ENCODE assay signal across 2 cellular contexts in genomic region chr17:49506282-49506681, GRCh38.
A peak's percentile ranks its signal among the peaks of the same experiment; 100 is the strongest.
TF ChIP-seq lines count a peak whose summit lies in the region.

No MANE protein-coding gene starts in this region.

TF ChIP-seq in WTC11, 78 proteins besides CTCF, POLR2A, EP300 and RAD21 (continues in another document):
- TF ChIP-seq, protein P1, sequence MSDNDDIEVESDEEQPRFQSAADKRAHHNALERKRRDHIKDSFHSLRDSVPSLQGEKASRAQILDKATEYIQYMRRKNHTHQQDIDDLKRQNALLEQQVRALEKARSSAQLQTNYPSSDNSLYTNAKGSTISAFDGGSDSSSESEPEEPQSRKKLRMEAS (CRISPR knock-in tag; IDR thresholded peaks at IDR 0.05), result no peak
- TF ChIP-seq FOXP1 (CRISPR knock-in tag; IDR thresholded peaks at IDR 0.05; ENCODE audit: borderline replicate concordance) (0 out of 2 replicates have a peak, but pooled peaks have one; percentile 49), NR2C2 (CRISPR knock-in tag; IDR thresholded peaks at IDR 0.05) (no peak), TCF7 (CRISPR knock-in tag; IDR thresholded peaks at IDR 0.05; ENCODE audit: low read depth) (peak; percentile 59; the same call in 1 of the 2 replicates), TP53 (CRISPR knock-in tag; IDR thresholded peaks at IDR 0.05) (no peak), ESRRA (CRISPR knock-in tag; IDR thresholded peaks at IDR 0.05; ENCODE audit: borderline replicate concordance) (peak; percentile 65; the same call in 1 of the 2 replicates), ZNF396 (CRISPR knock-in tag; IDR thresholded peaks at IDR 0.05; ENCODE audit: borderline replicate concordance) (no peak), ZNF317 (CRISPR knock-in tag; IDR thresholded peaks at IDR 0.05; ENCODE audit: borderline replicate concordance, low read depth) (no peak), PRDM15 (CRISPR knock-in tag; IDR thresholded peaks at IDR 0.05) (peak; percentile 39; the same call in 1 of the 2 replicates), IRF2 (CRISPR knock-in tag; IDR thresholded peaks at IDR 0.05; ENCODE audit: borderline replicate concordance, low read depth) (no peak), FOXJ3 (CRISPR knock-in tag; IDR thresholded peaks at IDR 0.05; ENCODE audit: borderline replicate concordance) (no peak), ZNF121 (CRISPR knock-in tag; IDR thresholded peaks at IDR 0.05) (no peak), ZNF138 (CRISPR knock-in tag; conservative IDR thresholded peaks at IDR 0.05) (no peak)
- TF ChIP-seq, protein P2, sequence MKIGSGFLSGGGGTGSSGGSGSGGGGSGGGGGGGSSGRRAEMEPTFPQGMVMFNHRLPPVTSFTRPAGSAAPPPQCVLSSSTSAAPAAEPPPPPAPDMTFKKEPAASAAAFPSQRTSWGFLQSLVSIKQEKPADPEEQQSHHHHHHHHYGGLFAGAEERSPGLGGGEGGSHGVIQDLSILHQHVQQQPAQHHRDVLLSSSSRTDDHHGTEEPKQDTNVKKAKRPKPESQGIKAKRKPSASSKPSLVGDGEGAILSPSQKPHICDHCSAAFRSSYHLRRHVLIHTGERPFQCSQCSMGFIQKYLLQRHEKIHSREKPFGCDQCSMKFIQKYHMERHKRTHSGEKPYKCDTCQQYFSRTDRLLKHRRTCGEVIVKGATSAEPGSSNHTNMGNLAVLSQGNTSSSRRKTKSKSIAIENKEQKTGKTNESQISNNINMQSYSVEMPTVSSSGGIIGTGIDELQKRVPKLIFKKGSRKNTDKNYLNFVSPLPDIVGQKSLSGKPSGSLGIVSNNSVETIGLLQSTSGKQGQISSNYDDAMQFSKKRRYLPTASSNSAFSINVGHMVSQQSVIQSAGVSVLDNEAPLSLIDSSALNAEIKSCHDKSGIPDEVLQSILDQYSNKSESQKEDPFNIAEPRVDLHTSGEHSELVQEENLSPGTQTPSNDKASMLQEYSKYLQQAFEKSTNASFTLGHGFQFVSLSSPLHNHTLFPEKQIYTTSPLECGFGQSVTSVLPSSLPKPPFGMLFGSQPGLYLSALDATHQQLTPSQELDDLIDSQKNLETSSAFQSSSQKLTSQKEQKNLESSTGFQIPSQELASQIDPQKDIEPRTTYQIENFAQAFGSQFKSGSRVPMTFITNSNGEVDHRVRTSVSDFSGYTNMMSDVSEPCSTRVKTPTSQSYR (CRISPR knock-in tag; IDR thresholded peaks at IDR 0.05), result no peak
- TF ChIP-seq, protein P3, sequence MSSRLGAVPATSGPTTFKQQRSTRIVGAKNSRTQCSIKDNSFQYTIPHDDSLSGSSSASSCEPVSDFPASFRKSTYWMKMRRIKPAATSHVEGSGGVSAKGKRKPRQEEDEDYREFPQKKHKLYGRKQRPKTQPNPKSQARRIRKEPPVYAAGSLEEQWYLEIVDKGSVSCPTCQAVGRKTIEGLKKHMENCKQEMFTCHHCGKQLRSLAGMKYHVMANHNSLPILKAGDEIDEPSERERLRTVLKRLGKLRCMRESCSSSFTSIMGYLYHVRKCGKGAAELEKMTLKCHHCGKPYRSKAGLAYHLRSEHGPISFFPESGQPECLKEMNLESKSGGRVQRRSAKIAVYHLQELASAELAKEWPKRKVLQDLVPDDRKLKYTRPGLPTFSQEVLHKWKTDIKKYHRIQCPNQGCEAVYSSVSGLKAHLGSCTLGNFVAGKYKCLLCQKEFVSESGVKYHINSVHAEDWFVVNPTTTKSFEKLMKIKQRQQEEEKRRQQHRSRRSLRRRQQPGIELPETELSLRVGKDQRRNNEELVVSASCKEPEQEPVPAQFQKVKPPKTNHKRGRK (CRISPR knock-in tag; IDR thresholded peaks at IDR 0.05; ENCODE audit: borderline replicate concordance), result no peak
- TF ChIP-seq, protein P4, sequence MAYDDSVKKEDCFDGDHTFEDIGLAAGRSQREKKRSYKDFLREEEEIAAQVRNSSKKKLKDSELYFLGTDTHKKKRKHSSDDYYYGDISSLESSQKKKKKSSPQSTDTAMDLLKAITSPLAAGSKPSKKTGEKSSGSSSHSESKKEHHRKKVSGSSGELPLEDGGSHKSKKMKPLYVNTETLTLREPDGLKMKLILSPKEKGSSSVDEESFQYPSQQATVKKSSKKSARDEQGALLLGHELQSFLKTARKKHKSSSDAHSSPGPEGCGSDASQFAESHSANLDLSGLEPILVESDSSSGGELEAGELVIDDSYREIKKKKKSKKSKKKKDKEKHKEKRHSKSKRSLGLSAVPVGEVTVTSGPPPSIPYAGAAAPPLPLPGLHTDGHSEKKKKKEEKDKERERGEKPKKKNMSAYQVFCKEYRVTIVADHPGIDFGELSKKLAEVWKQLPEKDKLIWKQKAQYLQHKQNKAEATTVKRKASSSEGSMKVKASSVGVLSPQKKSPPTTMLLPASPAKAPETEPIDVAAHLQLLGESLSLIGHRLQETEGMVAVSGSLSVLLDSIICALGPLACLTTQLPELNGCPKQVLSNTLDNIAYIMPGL (CRISPR knock-in tag; IDR thresholded peaks at IDR 0.05), result no peak

TF ChIP-seq in SK-N-SH, 30 proteins besides CTCF, POLR2A, EP300 and RAD21:
- TF ChIP-seq SIN3A (IDR thresholded peaks at IDR 0.05; ENCODE audit: borderline replicate concordance, low read depth, low read length) (no peak), NFIC (IDR thresholded peaks at IDR 0.05; ENCODE audit: borderline replicate concordance) (no peak), GABPA (IDR thresholded peaks at IDR 0.05; ENCODE audit: low read depth) (no peak), GATA2 (CRISPR knock-in tag; IDR thresholded peaks at IDR 0.05) (no peak), CHD2 (IDR thresholded peaks at IDR 0.05; ENCODE audit: low read length, partially characterized antibody) (no peak), TAF1 (IDR thresholded peaks at IDR 0.05; ENCODE audit: borderline replicate concordance, low read depth, low read length) (no peak), RXRA (IDR thresholded peaks at IDR 0.05; ENCODE audit: borderline replicate concordance, low read depth) (no peak), SMC3 (IDR thresholded peaks at IDR 0.05; ENCODE audit: low read depth, low read length) (no peak), POLR2AphosphoS5 (IDR thresholded peaks at IDR 0.05; ENCODE audit: low read depth, low read length) (no peak)
- TF ChIP-seq, protein P1 (IDR thresholded peaks at IDR 0.05; ENCODE audit: low read depth), result no peak
TF ChIP-seq in SK-N-SH: peak in this region for 0.
